In genomic region chr5:39369123-39369815, GRCh38 we compare ENCODE assay signal across 2 cellular contexts.
TF ChIP-seq lines count a peak whose summit lies in the region.

No MANE protein-coding gene starts in this region.

TF ChIP-seq in liver, 16 proteins besides CTCF, POLR2A, EP300 and RAD21:
- TF ChIP-seq YY1 (IDR thresholded peaks at IDR 0.05) (peak; percentile 88), MAX (IDR thresholded peaks at IDR 0.05) (peak; percentile 91), RXRA (IDR thresholded peaks at IDR 0.05) (peak; percentile 96), NR2F2 (IDR thresholded peaks at IDR 0.05) (no peak), JUND (IDR thresholded peaks at IDR 0.05) (peak; percentile 70 to 78), REST (IDR thresholded peaks at IDR 0.05) (peak; percentile 61), SP1 (IDR thresholded peaks at IDR 0.05) (peak; percentile 95), TAF1 (conservative IDR thresholded peaks at IDR 0.05) (peak; percentile 94), GABPA (IDR thresholded peaks at IDR 0.05 in 1 of 2, conservative IDR thresholded peaks at IDR 0.05 in 1 of 2) (no peak), HNF4G (IDR thresholded peaks at IDR 0.05) (peak; percentile 78), EGR1 (IDR thresholded peaks at IDR 0.05; ENCODE audit: low read depth in 2 of 2) (peak in 1 of 2 donors; percentile 40), FOXA2 (IDR thresholded peaks at IDR 0.05) (peak; percentile 79), HNF4A (conservative IDR thresholded peaks at IDR 0.05) (peak; percentile 88 to 90), FOXA1 (IDR thresholded peaks at IDR 0.05) (peak; percentile 44)
- TF ChIP-seq, protein P1, sequence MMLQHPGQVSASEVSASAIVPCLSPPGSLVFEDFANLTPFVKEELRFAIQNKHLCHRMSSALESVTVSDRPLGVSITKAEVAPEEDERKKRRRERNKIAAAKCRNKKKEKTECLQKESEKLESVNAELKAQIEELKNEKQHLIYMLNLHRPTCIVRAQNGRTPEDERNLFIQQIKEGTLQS (IDR thresholded peaks at IDR 0.05) = peak; percentile 48
- TF ChIP-seq, protein P2, sequence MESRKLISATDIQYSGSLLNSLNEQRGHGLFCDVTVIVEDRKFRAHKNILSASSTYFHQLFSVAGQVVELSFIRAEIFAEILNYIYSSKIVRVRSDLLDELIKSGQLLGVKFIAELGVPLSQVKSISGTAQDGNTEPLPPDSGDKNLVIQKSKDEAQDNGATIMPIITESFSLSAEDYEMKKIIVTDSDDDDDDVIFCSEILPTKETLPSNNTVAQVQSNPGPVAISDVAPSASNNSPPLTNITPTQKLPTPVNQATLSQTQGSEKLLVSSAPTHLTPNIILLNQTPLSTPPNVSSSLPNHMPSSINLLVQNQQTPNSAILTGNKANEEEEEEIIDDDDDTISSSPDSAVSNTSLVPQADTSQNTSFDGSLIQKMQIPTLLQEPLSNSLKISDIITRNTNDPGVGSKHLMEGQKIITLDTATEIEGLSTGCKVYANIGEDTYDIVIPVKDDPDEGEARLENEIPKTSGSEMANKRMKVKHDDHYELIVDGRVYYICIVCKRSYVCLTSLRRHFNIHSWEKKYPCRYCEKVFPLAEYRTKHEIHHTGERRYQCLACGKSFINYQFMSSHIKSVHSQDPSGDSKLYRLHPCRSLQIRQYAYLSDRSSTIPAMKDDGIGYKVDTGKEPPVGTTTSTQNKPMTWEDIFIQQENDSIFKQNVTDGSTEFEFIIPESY (IDR thresholded peaks at IDR 0.05) = peak; percentile 91

TF ChIP-seq in HepG2, 621 proteins besides CTCF, POLR2A, EP300 and RAD21:
- TF ChIP-seq, protein P3, sequence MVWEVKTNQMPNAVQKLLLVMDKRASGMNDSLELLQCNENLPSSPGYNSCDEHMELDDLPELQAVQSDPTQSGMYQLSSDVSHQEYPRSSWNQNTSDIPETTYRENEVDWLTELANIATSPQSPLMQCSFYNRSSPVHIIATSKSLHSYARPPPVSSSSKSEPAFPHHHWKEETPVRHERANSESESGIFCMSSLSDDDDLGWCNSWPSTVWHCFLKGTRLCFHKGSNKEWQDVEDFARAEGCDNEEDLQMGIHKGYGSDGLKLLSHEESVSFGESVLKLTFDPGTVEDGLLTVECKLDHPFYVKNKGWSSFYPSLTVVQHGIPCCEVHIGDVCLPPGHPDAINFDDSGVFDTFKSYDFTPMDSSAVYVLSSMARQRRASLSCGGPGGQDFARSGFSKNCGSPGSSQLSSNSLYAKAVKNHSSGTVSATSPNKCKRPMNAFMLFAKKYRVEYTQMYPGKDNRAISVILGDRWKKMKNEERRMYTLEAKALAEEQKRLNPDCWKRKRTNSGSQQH (CRISPR knock-in tag; IDR thresholded peaks at IDR 0.05; ENCODE audit: low read depth) = no peak
- TF ChIP-seq HIVEP1 (CRISPR knock-in tag; IDR thresholded peaks at IDR 0.05) (no peak), ISX (CRISPR knock-in tag; conservative IDR thresholded peaks at IDR 0.05) (no peak), XRCC5 (optimal IDR thresholded peaks at IDR 0.05; ENCODE audit: low read length) (no peak), ZFX (CRISPR knock-in tag; IDR thresholded peaks at IDR 0.05; ENCODE audit: low read depth) (no peak), ZMAT5 (CRISPR knock-in tag; IDR thresholded peaks at IDR 0.05; ENCODE audit: borderline replicate concordance, low read depth) (no peak), POLR2AphosphoS5 (IDR thresholded peaks at IDR 0.05; ENCODE audit: low read depth, low read length) (no peak), AHR (CRISPR knock-in tag; IDR thresholded peaks at IDR 0.05) (no peak)
